ENCODE assay signal across 5 cellular contexts in the genomic region with DNA sequence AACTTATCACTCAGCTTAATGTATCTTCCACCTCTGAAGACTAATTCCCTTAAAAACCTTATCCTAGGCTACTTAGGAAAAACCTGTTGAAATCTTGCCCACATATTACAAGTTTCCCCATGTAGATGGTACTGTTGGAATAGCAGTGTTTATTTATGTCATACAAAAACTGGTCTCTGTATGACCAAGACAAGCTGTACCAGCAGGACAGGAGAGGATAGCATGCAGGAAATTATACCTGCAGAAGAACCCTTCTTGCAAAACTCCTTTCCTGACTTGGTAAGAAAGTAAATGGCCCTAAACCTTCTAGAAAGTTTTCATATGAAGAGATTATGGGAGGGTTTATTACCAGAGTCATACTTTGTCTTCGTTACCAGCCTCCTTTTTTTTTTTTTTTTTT.
"Had no signal": no experiment of that assay in that cellular context is flagged by ENCODE, and none has a peak within 500 bp of the region (broad histone marks: within the 10 kb centered on the region; RNA-seq: fewer than 3 reads in every experiment).

No MANE protein-coding gene starts in this region.

- DNase-seq: H9, HCEC 1CT, KBM-7 had no signal

- H3K4me3 ChIP-seq: GM23338 had no signal

- ATAC-seq: GM23338 had no signal

- H3K27ac ChIP-seq: KMS-11 had no signal

- H3K4me2 ChIP-seq: GM23338, KMS-11 had no signal

- H3K9ac ChIP-seq: KMS-11 had no signal

- H2AFZ ChIP-seq: GM23338 had no signal
